ENCODE assay signal across 19 cellular contexts in the genomic region with DNA sequence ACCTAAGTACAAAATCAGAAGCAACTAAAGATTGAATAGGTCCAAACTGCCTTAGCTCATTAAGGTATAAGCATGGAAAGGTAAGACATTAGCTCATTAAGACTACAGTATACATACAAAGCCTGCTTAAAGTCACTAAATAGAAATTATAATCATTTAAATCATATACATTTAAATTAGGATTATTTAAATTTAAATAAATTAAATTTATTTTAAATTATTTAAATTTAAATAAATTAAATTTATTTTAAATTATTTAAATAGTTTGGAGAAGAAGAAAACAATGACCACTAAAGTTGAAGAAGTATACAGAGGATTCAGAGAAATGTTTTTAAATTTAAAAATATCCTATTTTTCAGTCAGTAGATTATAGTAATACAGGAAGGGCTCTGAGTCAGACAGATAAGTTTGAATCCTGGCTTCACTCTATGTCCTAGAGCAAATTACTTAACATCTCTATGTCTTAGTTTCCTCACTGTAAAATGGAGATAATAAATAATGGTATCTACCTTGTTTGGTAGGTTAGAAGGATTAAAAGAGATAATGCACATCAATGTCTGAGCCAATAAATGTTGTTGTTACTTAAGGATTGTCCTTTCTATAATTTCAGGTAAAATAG.
DNase-seq lines count a peak whose midpoint lies in the region; TF ChIP-seq lines count a peak whose summit lies in the region.
"Had no signal": no experiment of that assay in that cellular context is flagged by ENCODE, and none has a peak within 500 bp of the region (broad histone marks: within the 10 kb centered on the region; RNA-seq: fewer than 3 reads in every experiment).

No MANE protein-coding gene starts in this region.

- no peak overlapping the region for H2BK5ac ChIP-seq in neuronal stem cell (ENCODE audit: low read length)

- DNase-seq in SHP77 treated with DMSO at 0.1 percent for 48 hours (lab: John Stamatoyannopoulos, UW) (peak; percentile 27), SHP77 (lab: John Stamatoyannopoulos, UW) (no peak), amniotic epithelial cell (ENCODE audit: low read depth) (peak; percentile 48), fibroblast of the aortic adventitia (ENCODE audit: low read depth) (peak; percentile 36), T-helper 1 cell (no peak), NCI-H2227 treated with DMSO at 0.1 percent for 48 hours (lab: John Stamatoyannopoulos, UW) (no peak), neuronal stem cell (ENCODE audit: low spot score) (no peak), DMS153 (lab: John Stamatoyannopoulos, UW) (no peak)
- DNase-seq: CD4-positive, alpha-beta T cell; DMS79; KBM-7; NCI-H1105; NCI-H1694; NCI-H524; NCI-H82; OCI-M1; RPMI8226; SJCRH30 had no signal

- no peaks in the 10 kb centered on the region for H3K79me1 ChIP-seq in neuronal stem cell (ENCODE audit: low read depth, low read length)

- no peak overlapping the region for H2BK120ac ChIP-seq in neuronal stem cell (ENCODE audit: low read depth, low read length)

- H3K36me3 ChIP-seq in neuronal stem cell (replicated peaks in 1 of 2; ENCODE audit: control insufficient read depth in 2 of 2, insufficient read depth in 2 of 2, low read length in 2 of 2) = no peaks in the 10 kb centered on the region
- H3K36me3 ChIP-seq: SJCRH30 had no signal

- peaks cover 0 to 2% of the 10 kb centered on the region in 2 donors for H3K4me1 ChIP-seq in neuronal stem cell (ENCODE audit: control insufficient read depth in 2 of 2, insufficient read depth in 1 of 2, low read depth in 1 of 2, low read length in 2 of 2)

- H4K8ac ChIP-seq in neuronal stem cell (ENCODE audit: low read depth, low read length) = no peak overlapping the region

- no peaks in the 10 kb centered on the region for H3K9me3 ChIP-seq in neuronal stem cell (replicated peaks in 1 of 2; ENCODE audit: control insufficient read depth in 2 of 2, insufficient read depth in 1 of 2, low read depth in 1 of 2, low read length in 2 of 2)
- H3K9me3 ChIP-seq: SJCRH30 had no signal

- no peak overlapping the region for H2AFZ ChIP-seq in neuronal stem cell (ENCODE audit: low read length)

- no peak overlapping the region for H3K18ac ChIP-seq in neuronal stem cell (ENCODE audit: low read length)

- no peak overlapping the region for H3K27ac ChIP-seq in neuronal stem cell (replicated peaks; ENCODE audit: low read length)
- H3K27ac ChIP-seq: 22Rv1, SJCRH30 had no signal

- H3K4me2 ChIP-seq in neuronal stem cell (ENCODE audit: insufficient read depth, low read length, poor library complexity, severe bottlenecking) = no peak overlapping the region

- H3K4me3 ChIP-seq in fibroblast of the aortic adventitia (ENCODE audit: low read depth, low read length) (no peak overlapping the region), neuronal stem cell (ENCODE audit: low read length in 2 of 2) (no peak overlapping the region)
- H3K4me3 ChIP-seq: SJCRH30 had no signal

- no peak overlapping the region for H3K14ac ChIP-seq in neuronal stem cell (ENCODE audit: low read length)

- no peak overlapping the region for H3K9ac ChIP-seq in neuronal stem cell (ENCODE audit: low read depth, low read length, poor library complexity)

- no peak overlapping the region for H3K23ac ChIP-seq in neuronal stem cell (ENCODE audit: low read depth, low read length, poor library complexity)

- H3K4ac ChIP-seq in neuronal stem cell (ENCODE audit: low read length) = no peak overlapping the region

- no peak overlapping the region for H2BK15ac ChIP-seq in neuronal stem cell (ENCODE audit: low read length)

- no peak for TF ChIP-seq CTCF in fibroblast of the aortic adventitia (IDR thresholded peaks at IDR 0.05; ENCODE audit: insufficient read depth, low read length)

- H3K27me3 ChIP-seq in neuronal stem cell (ENCODE audit: control insufficient read depth in 3 of 3, insufficient read depth in 3 of 3, low read depth in 1 of 3, low read length in 3 of 3) = no peaks in the 10 kb centered on the region
- H3K27me3 ChIP-seq: SJCRH30 had no signal

- no peak overlapping the region for H2BK12ac ChIP-seq in neuronal stem cell (ENCODE audit: low read length)

- no peak overlapping the region for H2AK5ac ChIP-seq in neuronal stem cell (ENCODE audit: low read depth, low read length)

- H4K91ac ChIP-seq in neuronal stem cell (ENCODE audit: low read depth, low read length, poor library complexity) = no peak overlapping the region

Comparison
In these comparisons a context has a peak if more than half of its experiments do, and no peak if none do; other contexts are left out.
1. DNase-seq: peak in SHP77 treated with DMSO at 0.1 percent for 48 hours (single experiment), amniotic epithelial cell (single experiment) and fibroblast of the aortic adventitia (single experiment); none in SHP77 (0 of 2), T-helper 1 cell (0 of 5), NCI-H2227 treated with DMSO at 0.1 percent for 48 hours (single experiment), neuronal stem cell (single experiment) and DMS153 (single experiment).